ENCODE assay signal across 8 cellular contexts in genomic region chr4:183407635-183408463, GRCh38. TPM values are rescaled to one million over a fixed set of nuclear protein-coding genes. Genes with fewer than 3 reads are reported as not detected.
DNase-seq lines count a peak whose midpoint lies in the region; ATAC-seq and TF ChIP-seq lines count a peak whose summit lies in the region.

No MANE protein-coding gene starts in this region.

- ATAC-seq in GM21619 (IDR thresholded peaks at IDR 0.05; ENCODE audit: unreplicated experiment) = no peak
- no peak for ATAC-seq in GM21515 (IDR thresholded peaks at IDR 0.05; ENCODE audit: unreplicated experiment)

- H3K4me3 ChIP-seq in AG10803 (ENCODE audit: low read length) = peak overlapping the region; percentile 71
- H3K4me3 ChIP-seq in Jurkat, Clone E6-1 (ENCODE audit: low read length) = peak overlapping the region; percentile 54

- H3K36me3 Mint-ChIP-seq in nephron (ENCODE audit: low read depth) = no peaks in the 10 kb centered on the region

- peak overlapping the region; percentile 86 to 90 (median 88) for H3K4me3 Mint-ChIP-seq in nephron

- POLR2A ChIA-PET in RWPE1 (lab: Yijun Ruan, JAX; ENCODE audit: low non-redundant PET) = no interaction called here

- H3K4me1 Mint-ChIP-seq in nephron = peaks cover 44% of the 10 kb centered on the region

- DNase-seq in AG10803 (ENCODE audit: low read depth) (no peak), CD1c-positive myeloid dendritic cell (ENCODE audit: extremely low spot score) (no peak), RWPE1 (ENCODE audit: low spot score) (no peak)
- DNase-seq in Jurkat, Clone E6-1 (ENCODE audit: low read depth, low spot score) = no peak

- H3K27ac ChIP-seq in cingulate gyrus (ENCODE audit: low read depth, low read length) (peak overlapping the region; percentile 80), RWPE1 (no peak overlapping the region)

- no peaks in the 10 kb centered on the region for H3K9me3 Mint-ChIP-seq in nephron

- H3K27ac Mint-ChIP-seq in nephron = peak overlapping the region; percentile 92 to 98 (median 98)

- H3K27me3 Mint-ChIP-seq in nephron (ENCODE audit: low read depth) = peaks cover 4% of the 10 kb centered on the region

- no peak for TF ChIP-seq CTCF in AG10803 (conservative IDR thresholded peaks at IDR 0.05; ENCODE audit: low read length)
- no peak for TF ChIP-seq CTCF in nephron (IDR thresholded peaks at IDR 0.05; ENCODE audit: unreplicated experiment in 3 of 3)
- TF ChIP-seq CTCF in RWPE1 (conservative IDR thresholded peaks at IDR 0.05; ENCODE audit: low read depth) = no peak

- CTCF ChIA-PET in RWPE1 (lab: Yijun Ruan, JAX) = interaction anchor here (0.5 to 1.0 kb wide), 16 partner anchors 14 to 1203 kb away, joined by 3 to 8 read pairs (median 4); partner anchors contain the start of gene CDKN2AIP

RNA-seq across cellular contexts. Expression of gene CDKN2AIP, which starts 36.6 kb away (rescaled TPM):
- polyA plus RNA-seq in Jurkat, Clone E6-1 (2012; ENCODE audit: insufficient read depth, insufficient read length) = 22.2 TPM
